16 cellular contexts compared by ENCODE assay signal in the genomic region with DNA sequence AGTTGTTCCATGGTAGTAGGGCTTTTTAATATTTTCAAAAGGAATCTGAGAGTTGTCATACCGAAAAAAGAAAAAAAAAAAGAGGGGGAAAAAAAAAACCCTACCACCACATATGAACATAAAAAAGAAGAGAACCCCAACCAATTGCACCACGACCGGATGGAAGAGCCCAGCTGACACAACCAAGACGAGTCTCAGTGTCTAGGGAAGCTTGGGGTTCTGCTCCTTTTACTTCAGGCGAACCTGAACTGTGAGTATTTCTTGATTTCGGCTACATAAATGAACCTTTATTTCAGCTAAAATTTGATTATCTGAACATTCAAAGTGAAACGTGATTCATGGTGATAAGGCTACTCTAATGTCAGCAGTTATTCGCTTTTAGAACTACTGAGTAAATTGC. TPM values are rescaled to one million over a fixed set of nuclear protein-coding genes. Genes with fewer than 3 reads are reported as not detected.
DNase-seq lines count a peak whose midpoint lies in the region; ATAC-seq lines count a peak whose summit lies in the region.
"Had no signal": no experiment of that assay in that cellular context is flagged by ENCODE, and none has a peak within 500 bp of the region (broad histone marks: within the 10 kb centered on the region; RNA-seq: fewer than 3 reads in every experiment).

A gene with protein sequence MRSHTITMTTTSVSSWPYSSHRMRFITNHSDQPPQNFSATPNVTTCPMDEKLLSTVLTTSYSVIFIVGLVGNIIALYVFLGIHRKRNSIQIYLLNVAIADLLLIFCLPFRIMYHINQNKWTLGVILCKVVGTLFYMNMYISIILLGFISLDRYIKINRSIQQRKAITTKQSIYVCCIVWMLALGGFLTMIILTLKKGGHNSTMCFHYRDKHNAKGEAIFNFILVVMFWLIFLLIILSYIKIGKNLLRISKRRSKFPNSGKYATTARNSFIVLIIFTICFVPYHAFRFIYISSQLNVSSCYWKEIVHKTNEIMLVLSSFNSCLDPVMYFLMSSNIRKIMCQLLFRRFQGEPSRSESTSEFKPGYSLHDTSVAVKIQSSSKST (plus strand): TSS at position 139 of the 400 bp plus-strand sequence. CDS start 6,661 bp downstream, outside the sequence.

- peak; percentile 46 for DNase-seq in activated CD4-positive, alpha-beta T cell treated with anti-CD3 and anti-CD28 coated beads for 36 hours
- no peak for DNase-seq in activated CD4-positive, alpha-beta T cell treated with anti-CD3 and anti-CD28 coated beads for 1 hour
- DNase-seq in MV-4-11 (lab: John Stamatoyannopoulos, UW): peak; percentile 20
- DNase-seq in stimulated activated CD8-positive, alpha-beta memory T cell treated with anti-CD3 and anti-CD28 coated beads, Interleukin-4, amount 100 ng/mL, for 48 hours: peak; percentile 31
- DNase-seq in NCI-H2081 (lab: John Stamatoyannopoulos, UW): no peak
- DNase-seq: Karpas-422, NCI-H226, SJCRH30 had no signal

- peaks cover 35% of the 10 kb centered on the region for H3K4me1 Mint-ChIP-seq in activated CD4-positive, alpha-beta T cell treated with anti-CD3 and anti-CD28 coated beads for 36 hours
- H3K4me1 Mint-ChIP-seq: GM23338 had no signal

- H3K9me3 Mint-ChIP-seq in activated CD4-positive, alpha-beta T cell treated with anti-CD3 and anti-CD28 coated beads for 36 hours (ENCODE audit: low read depth): no peaks in the 10 kb centered on the region
- H3K9me3 Mint-ChIP-seq: GM23338, type B pancreatic cell had no signal

- H3K36me3 Mint-ChIP-seq in activated CD4-positive, alpha-beta T cell treated with anti-CD3 and anti-CD28 coated beads for 36 hours (ENCODE audit: low read depth): peaks cover 4% of the 10 kb centered on the region
- H3K36me3 Mint-ChIP-seq: type B pancreatic cell had no signal

- intact Hi-C loops in activated CD4-positive, alpha-beta T cell treated with anti-CD3 and anti-CD28 coated beads for 36 hours (cut with DNase I, micrococcal nuclease): no loop called here

- POLR2A ChIA-PET in activated CD4-positive, alpha-beta T cell treated with anti-CD3 and anti-CD28 coated beads for 36 hours (lab: Charles Lee): interaction anchor here (0.8 kb wide), 1 partner anchor 132 kb away, joined by 3 read pairs; no protein-coding TSS in a partner anchor

- H3K4me3 Mint-ChIP-seq in activated CD4-positive, alpha-beta T cell treated with anti-CD3 and anti-CD28 coated beads for 36 hours: no peak within 1 kb of the TSS
- H3K4me3 Mint-ChIP-seq: GM23338, type B pancreatic cell had no signal

- peak; percentile 69 for ATAC-seq in activated CD4-positive, alpha-beta T cell treated with anti-CD3 and anti-CD28 coated beads for 36 hours
- ATAC-seq in HG03354 (IDR thresholded peaks at IDR 0.05; ENCODE audit: poor library complexity, severe bottlenecking, unreplicated experiment) (no peak), HG02852 (IDR thresholded peaks at IDR 0.05; ENCODE audit: unreplicated experiment) (no peak)
- ATAC-seq: esophagus mucosa, GM23338 had no signal

- H3K27me3 Mint-ChIP-seq in activated CD4-positive, alpha-beta T cell treated with anti-CD3 and anti-CD28 coated beads for 36 hours: no peaks in the 10 kb centered on the region
- H3K27me3 Mint-ChIP-seq: type B pancreatic cell had no signal

- peak within 1 kb of the TSS; percentile 4 for H3K27ac ChIP-seq in cingulate gyrus (ENCODE audit: low read depth, low read length)
- H3K27ac ChIP-seq: SJCRH30 had no signal

- no peak within 1 kb of the TSS for H3K27ac Mint-ChIP-seq in activated CD4-positive, alpha-beta T cell treated with anti-CD3 and anti-CD28 coated beads for 36 hours
- H3K27ac Mint-ChIP-seq: GM23338, type B pancreatic cell had no signal

- CTCF ChIA-PET in activated CD4-positive, alpha-beta T cell treated with anti-CD3 and anti-CD28 coated beads for 36 hours (lab: Charles Lee): no interaction called here

RNA-seq across cellular contexts. Expression of the gene that starts here (rescaled TPM):
- total RNA-seq in activated CD4-positive, alpha-beta T cell treated with anti-CD3 and anti-CD28 coated beads for 36 hours: under 1 TPM in 1 of 2 experiments, not detected in 1; 0.12 TPM
- total RNA-seq: A673, Daoy, GM23338, SJCRH30 had no signal

Comparison
In these comparisons a context has a peak if more than half of its experiments do, and no peak if none do; other contexts are left out.
1. Peak in DNase-seq and ATAC-seq in activated CD4-positive, alpha-beta T cell treated with anti-CD3 and anti-CD28 coated beads for 36 hours; RNA of the gene not detected or under 1 TPM.
2. DNase-seq: peak in MV-4-11 (single experiment) and stimulated activated CD8-positive, alpha-beta memory T cell treated with anti-CD3 and anti-CD28 coated beads, Interleukin-4, amount 100 ng/mL, for 48 hours (single experiment); none in activated CD4-positive, alpha-beta T cell treated with anti-CD3 and anti-CD28 coated beads for 1 hour (single experiment) and NCI-H2081 (0 of 2).